In genomic region chr12:120445911-120446909, GRCh38 we compare ENCODE assay signal across 8 cellular contexts. TPM values are rescaled to one million over a fixed set of nuclear protein-coding genes. Genes with fewer than 3 reads are reported as not detected.
DNase-seq lines count a peak whose midpoint lies in the region; ATAC-seq and TF ChIP-seq lines count a peak whose summit lies in the region.

A gene with protein sequence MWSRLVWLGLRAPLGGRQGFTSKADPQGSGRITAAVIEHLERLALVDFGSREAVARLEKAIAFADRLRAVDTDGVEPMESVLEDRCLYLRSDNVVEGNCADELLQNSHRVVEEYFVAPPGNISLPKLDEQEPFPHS (plus strand): TSS chr12:120446444. CDS start chr12:120446481, 37 bp downstream.
TRIAP1 (minus strand) TSS chr12:120446384; CDS start chr12:120446372, 12 bp downstream.

- peaks cover 39% of the 10 kb centered on the region for H3K4me1 Mint-ChIP-seq in CD4-positive, alpha-beta T cell (ENCODE audit: low read depth)
- H3K4me1 Mint-ChIP-seq in activated CD8-positive, alpha-beta T cell treated with anti-CD3 and anti-CD28 coated beads, Interleukin-2, amount 10 ng/mL, durations not matched to agents 7 days and 5 days (ENCODE audit: low read depth), result peaks cover 41% of the 10 kb centered on the region

- POLR2A ChIA-PET in CD4-positive, alpha-beta T cell (lab: Charles Lee), result interaction anchor here (0.5 to 2.6 kb wide), 5 partner anchors 8 to 155 kb away, joined by 3 to 9 read pairs (median 3); partner anchors contain the start of genes COX6A1, RNU4-1, RNU4-2 and SRSF9
- POLR2A ChIA-PET in activated CD8-positive, alpha-beta T cell treated with anti-CD3 and anti-CD28 coated beads, Interleukin-2, amount 10 ng/mL, durations not matched to agents 7 days and 5 days (lab: Charles Lee), result interaction anchor here (0.6 to 1.9 kb wide), 5 partner anchors 9 to 743 kb away, joined by 3 to 6 read pairs (median 3); partner anchors contain the start of gene SRSF9

- H3K27me3 Mint-ChIP-seq in CD4-positive, alpha-beta T cell, result no peaks in the 10 kb centered on the region
- no peaks in the 10 kb centered on the region for H3K27me3 Mint-ChIP-seq in activated CD8-positive, alpha-beta T cell treated with anti-CD3 and anti-CD28 coated beads, Interleukin-2, amount 10 ng/mL, durations not matched to agents 7 days and 5 days (ENCODE audit: low read depth)

- peak; percentile 68 to 91 (median 80) for DNase-seq in CD4-positive, alpha-beta T cell
- DNase-seq in NCI-H82 treated with DMSO at 0.1 percent for 48 hours (lab: John Stamatoyannopoulos, UW; ENCODE audit: unreplicated experiment), result peak; percentile 26
- peak; percentile 92 for DNase-seq in activated CD8-positive, alpha-beta T cell treated with anti-CD3 and anti-CD28 coated beads, Interleukin-2, amount 10 ng/mL, durations not matched to agents 7 days and 5 days
- peak; percentile 89 to 91 for DNase-seq in lung microvascular endothelial cell (ENCODE audit: low read depth in 2 of 2)
- DNase-seq in stimulated activated CD4-positive, alpha-beta T cell treated with anti-CD3 and anti-CD28 coated beads, TNF-alpha, amount 100 ng/mL, for 48 hours (ENCODE audit: low read depth in 3 of 3), result peak; percentile 78 to 82 (median 79)

- intact Hi-C loops in CD4-positive, alpha-beta T cell (cut with DNase I, micrococcal nuclease), result loop anchor here (1.0 to 10.0 kb wide), 5 partner anchors 23 to 569 kb away; partner anchors contain the start of genes ACADS (in 1 of the 2), C12orf43 (in 1 of the 2), COQ5 (in 1 of the 2) and RAB35 (in 1 of the 2)

- H3K36me3 ChIP-seq in ectodermal cell (ENCODE audit: control insufficient read depth, insufficient read depth, low read length), result peaks cover 11% of the 10 kb centered on the region

- H3K9me3 Mint-ChIP-seq in CD4-positive, alpha-beta T cell, result no peaks in the 10 kb centered on the region
- no peaks in the 10 kb centered on the region for H3K9me3 Mint-ChIP-seq in activated CD8-positive, alpha-beta T cell treated with anti-CD3 and anti-CD28 coated beads, Interleukin-2, amount 10 ng/mL, durations not matched to agents 7 days and 5 days (ENCODE audit: insufficient read depth)

- H3K36me3 Mint-ChIP-seq in CD4-positive, alpha-beta T cell (ENCODE audit: low read depth), result peaks cover 55% of the 10 kb centered on the region
- H3K36me3 Mint-ChIP-seq in activated CD8-positive, alpha-beta T cell treated with anti-CD3 and anti-CD28 coated beads, Interleukin-2, amount 10 ng/mL, durations not matched to agents 7 days and 5 days (ENCODE audit: low read depth), result peaks cover 62% of the 10 kb centered on the region

- H3K4me3 ChIP-seq in ectodermal cell (ENCODE audit: insufficient read depth, low read depth, low read length), result peak within 1 kb of the TSS; percentile 78

- CTCF ChIA-PET in CD4-positive, alpha-beta T cell (lab: Charles Lee), result interaction anchor here (0.8 kb wide), 1 partner anchor 21 kb away, joined by 3 read pairs; no protein-coding TSS in a partner anchor
- CTCF ChIA-PET in activated CD8-positive, alpha-beta T cell treated with anti-CD3 and anti-CD28 coated beads, Interleukin-2, amount 10 ng/mL, durations not matched to agents 7 days and 5 days (lab: Charles Lee), result interaction anchor here (1.5 to 2.8 kb wide), 4 partner anchors 12 to 23 kb away, joined by 6 to 17 read pairs (median 12); partner anchors contain the start of gene SRSF9

- ATAC-seq in CD4-positive, alpha-beta T cell (ENCODE audit: poor library complexity), result peak; percentile 95
- ATAC-seq in GM19397 (IDR thresholded peaks at IDR 0.05; ENCODE audit: unreplicated experiment) (peak; percentile 94), HG03558 (IDR thresholded peaks at IDR 0.05; ENCODE audit: extremely low read depth, unreplicated experiment) (peak; percentile 79)
- peak; percentile 96 for ATAC-seq in activated CD8-positive, alpha-beta T cell treated with anti-CD3 and anti-CD28 coated beads, Interleukin-2, amount 10 ng/mL, durations not matched to agents 7 days and 5 days

- H3K4me3 Mint-ChIP-seq in CD4-positive, alpha-beta T cell, result peak within 1 kb of the TSS; percentile 100
- peak within 1 kb of the TSS; percentile 97 for H3K4me3 Mint-ChIP-seq in activated CD8-positive, alpha-beta T cell treated with anti-CD3 and anti-CD28 coated beads, Interleukin-2, amount 10 ng/mL, durations not matched to agents 7 days and 5 days

- H3K27me3 ChIP-seq in CD4-positive, alpha-beta T cell (ENCODE audit: control insufficient read depth, insufficient read depth, low read length), result no peaks in the 10 kb centered on the region
- H3K27me3 ChIP-seq in ectodermal cell (ENCODE audit: control insufficient read depth, insufficient read depth, low read length, poor library complexity, severe bottlenecking), result no peaks in the 10 kb centered on the region

- peaks cover 9% of the 10 kb centered on the region for H3K4me1 ChIP-seq in ectodermal cell (ENCODE audit: control insufficient read depth, insufficient read depth, low read length)

- WGBS in ectodermal cell, 2 experiments, result 0 to 1% methylated on average over 80 of the region's 80 CpGs

- H3K27ac Mint-ChIP-seq in CD4-positive, alpha-beta T cell, result peak within 1 kb of the TSS; percentile 98
- H3K27ac Mint-ChIP-seq in activated CD8-positive, alpha-beta T cell treated with anti-CD3 and anti-CD28 coated beads, Interleukin-2, amount 10 ng/mL, durations not matched to agents 7 days and 5 days, result peak within 1 kb of the TSS; percentile 99

- H3K9me3 ChIP-seq in CD4-positive, alpha-beta T cell (ENCODE audit: control insufficient read depth, low read length), result no peaks in the 10 kb centered on the region
- no peaks in the 10 kb centered on the region for H3K9me3 ChIP-seq in ectodermal cell (ENCODE audit: control insufficient read depth, low read length)

- no peak for TF ChIP-seq CTCF in CD4-positive, alpha-beta T cell (IDR thresholded peaks at IDR 0.05)

- peak within 1 kb of the TSS; percentile 80 for H3K27ac ChIP-seq in CD4-positive, alpha-beta T cell (ENCODE audit: low read depth, low read length)
- H3K27ac ChIP-seq in ectodermal cell (ENCODE audit: insufficient read depth, low read depth, low read length, poor library complexity, severe bottlenecking), result peak within 1 kb of the TSS; percentile 57

RNA-seq across cellular contexts. Expression of the first gene that starts in this region (rescaled TPM):
- total RNA-seq in CD4-positive, alpha-beta T cell, result 10 to 100 TPM; 18.6 to 19.4 TPM
- total RNA-seq in activated CD8-positive, alpha-beta T cell treated with anti-CD3 and anti-CD28 coated beads, Interleukin-2, amount 10 ng/mL, durations not matched to agents 7 days and 5 days, result 10 to 100 TPM; 25.4 to 31.9 TPM
- polyA plus RNA-seq in ectodermal cell (2013, experiment 1 of 4), result 21.6 TPM
- polyA plus RNA-seq in ectodermal cell (2013, experiment 2 of 4), result 22.2 TPM
- polyA plus RNA-seq in ectodermal cell (2013, experiment 3 of 4), result 18.3 TPM
- polyA plus RNA-seq in ectodermal cell (2013, experiment 4 of 4), result 19.2 TPM
- 12.6 and 17.5 TPM in 2 replicates for total RNA-seq in lung microvascular endothelial cell

RNA-seq across cellular contexts. Expression of gene TRIAP1, which starts in this region (rescaled TPM):
- total RNA-seq in CD4-positive, alpha-beta T cell, result 10 to 100 TPM; 33.0 to 34.3 TPM
- total RNA-seq in activated CD8-positive, alpha-beta T cell treated with anti-CD3 and anti-CD28 coated beads, Interleukin-2, amount 10 ng/mL, durations not matched to agents 7 days and 5 days, result 10 to 100 TPM; 36.2 to 40.9 TPM
- polyA plus RNA-seq in ectodermal cell (2013, experiment 1 of 4), result 54.9 TPM
- polyA plus RNA-seq in ectodermal cell (2013, experiment 2 of 4), result 55.1 TPM
- polyA plus RNA-seq in ectodermal cell (2013, experiment 3 of 4), result 47.6 TPM
- polyA plus RNA-seq in ectodermal cell (2013, experiment 4 of 4), result 52.2 TPM
- 26.0 and 30.5 TPM in 2 replicates for total RNA-seq in lung microvascular endothelial cell

Comparison
In these comparisons a context has a peak if more than half of its experiments do, and no peak if none do; other contexts are left out.
1. Peak in every context shown above with its lines: DNase-seq, ATAC-seq, H3K4me3 ChIP-seq and H3K27ac ChIP-seq.
2. DNase-seq: peak in every context shown above with its lines; median percentile 92 in activated CD8-positive, alpha-beta T cell treated with anti-CD3 and anti-CD28 coated beads, Interleukin-2, amount 10 ng/mL, durations not matched to agents 7 days and 5 days; 90 in lung microvascular endothelial cell; 80 in CD4-positive, alpha-beta T cell; 79 in stimulated activated CD4-positive, alpha-beta T cell treated with anti-CD3 and anti-CD28 coated beads, TNF-alpha, amount 100 ng/mL, for 48 hours; 26 in NCI-H82 treated with DMSO at 0.1 percent for 48 hours.